16 cellular contexts compared by ENCODE assay signal in the genomic region with DNA sequence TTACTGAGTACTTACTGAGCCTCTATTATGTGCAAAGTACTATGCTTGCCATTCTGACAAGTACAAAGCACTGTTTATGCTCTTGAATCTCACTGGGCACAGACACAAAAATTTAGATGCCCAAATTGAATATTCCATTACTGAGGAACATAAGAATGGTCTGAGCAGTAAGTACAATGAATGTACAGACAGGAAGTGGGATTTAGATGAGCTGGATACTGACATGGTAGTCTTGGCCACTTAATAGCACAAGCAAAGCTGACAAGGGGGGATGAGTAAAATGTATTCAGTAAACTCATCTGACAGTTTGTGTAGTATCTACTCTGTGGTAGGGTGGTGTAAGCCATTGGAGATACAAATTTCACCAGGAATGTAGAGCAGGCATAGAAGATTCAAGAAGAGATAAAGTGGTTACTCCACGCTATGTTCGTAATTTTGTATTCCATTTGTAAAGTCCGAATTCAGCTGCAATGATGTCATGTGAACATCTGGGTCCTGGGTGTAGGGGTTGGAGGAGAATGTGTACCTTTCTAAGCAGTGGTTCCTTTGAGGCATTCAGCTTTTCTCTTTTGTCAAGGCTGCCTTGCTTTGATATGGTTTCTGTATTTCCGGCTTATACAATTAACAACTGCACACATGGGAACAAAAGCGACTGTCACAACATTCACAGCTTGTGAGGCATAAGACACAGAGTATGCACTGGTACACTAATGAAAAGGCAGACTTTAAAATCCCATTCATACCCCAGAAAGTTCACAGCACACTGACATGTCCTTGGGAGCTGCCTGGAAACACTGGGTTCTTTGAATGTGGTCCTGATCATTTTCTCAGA.
DNase-seq lines count a peak whose midpoint lies in the region; ATAC-seq and TF ChIP-seq lines count a peak whose summit lies in the region.
"Had no signal": no experiment of that assay in that cellular context is flagged by ENCODE, and none has a peak within 500 bp of the region (broad histone marks: within the 10 kb centered on the region; RNA-seq: fewer than 3 reads in every experiment).

No MANE protein-coding gene starts in this region.

- peak overlapping the region in 7 of 11 experiments; percentile 9 to 43 (median 23); a peak in 7 of 22 replicates for H3K4me2 ChIP-seq in BLaER1 treated with 17β-estradiol and CSF1 and Interleukin-3, amounts not matched to agents 10 nM and 100 nM

- H3K27ac Mint-ChIP-seq in activated CD4-positive, alpha-beta T cell treated with anti-CD3 and anti-CD28 coated beads, Interleukin-2, amount 10 ng/mL, durations not matched to agents 7 days and 5 days, result no peak overlapping the region
- H3K27ac Mint-ChIP-seq: naive B cell had no signal

- CTCF ChIA-PET in activated CD4-positive, alpha-beta T cell treated with anti-CD3 and anti-CD28 coated beads, Interleukin-2, amount 10 ng/mL, durations not matched to agents 7 days and 5 days (lab: Charles Lee), result interaction anchor here (0.6 to 1.3 kb wide), 2 partner anchors 8 to 13 kb away, joined by 3 read pairs; no protein-coding TSS in a partner anchor

- POLR2A ChIA-PET in activated CD4-positive, alpha-beta T cell treated with anti-CD3 and anti-CD28 coated beads, Interleukin-2, amount 10 ng/mL, durations not matched to agents 7 days and 5 days (lab: Charles Lee), result no interaction called here

- H3K36me3 ChIP-seq in BLaER1 treated with 17β-estradiol and CSF1 and Interleukin-3, amounts not matched to agents 10 nM and 100 nM, result no peaks in the 10 kb centered on the region
- H3K36me3 ChIP-seq in mesodermal cell (ENCODE audit: control insufficient read depth, insufficient read depth, low read length) (no peaks in the 10 kb centered on the region), suprapubic skin (no peaks in the 10 kb centered on the region)

- H3K36me3 Mint-ChIP-seq in activated CD4-positive, alpha-beta T cell treated with anti-CD3 and anti-CD28 coated beads, Interleukin-2, amount 10 ng/mL, durations not matched to agents 7 days and 5 days (ENCODE audit: low read depth), result no peaks in the 10 kb centered on the region
- H3K36me3 Mint-ChIP-seq: naive B cell had no signal

- H3K4me3 ChIP-seq in BLaER1 treated with 17β-estradiol and CSF1 and Interleukin-3, amounts not matched to agents 10 nM and 100 nM, result no peak overlapping the region
- no peak overlapping the region for H3K4me3 ChIP-seq in mesodermal cell (ENCODE audit: extremely low read depth, insufficient read depth, low read length, poor library complexity, severe bottlenecking)
- H3K4me3 ChIP-seq in suprapubic skin, result no peak overlapping the region

- H3K9me3 Mint-ChIP-seq in activated CD4-positive, alpha-beta T cell treated with anti-CD3 and anti-CD28 coated beads, Interleukin-2, amount 10 ng/mL, durations not matched to agents 7 days and 5 days, result no peaks in the 10 kb centered on the region
- H3K9me3 Mint-ChIP-seq: naive B cell had no signal

- TF ChIP-seq POLR2A in suprapubic skin (IDR thresholded peaks at IDR 0.05), result no peak

- peaks cover 0 to 14% (median 9%) of the 10 kb centered on the region in 10 experiments; a peak in 9 of 20 replicates for H3K4me1 ChIP-seq in BLaER1 treated with 17β-estradiol and CSF1 and Interleukin-3, amounts not matched to agents 10 nM and 100 nM
- H3K4me1 ChIP-seq in mesodermal cell (ENCODE audit: control insufficient read depth, insufficient read depth, low read length, poor library complexity, severe bottlenecking) (peaks cover 13% of the 10 kb centered on the region), suprapubic skin (peaks cover 31% of the 10 kb centered on the region)

- H3K27me3 Mint-ChIP-seq in activated CD4-positive, alpha-beta T cell treated with anti-CD3 and anti-CD28 coated beads, Interleukin-2, amount 10 ng/mL, durations not matched to agents 7 days and 5 days, result peaks cover 5% of the 10 kb centered on the region

- no peak overlapping the region for H3K9ac ChIP-seq in BLaER1 treated with 17β-estradiol and CSF1 and Interleukin-3, amounts not matched to agents 10 nM and 100 nM

- WGBS in mesodermal cell (ENCODE audit: insufficient coverage in 2 of 2), 2 experiments, result 82 to 90% methylated on average over 4 to 5 of the region's 5 CpGs
- 75% methylated on average over 5 of the region's 5 CpGs for WGBS in suprapubic skin

- TF ChIP-seq CTCF in suprapubic skin (IDR thresholded peaks at IDR 0.05), result no peak

- no peak for ATAC-seq in HG03196 (IDR thresholded peaks at IDR 0.05; ENCODE audit: unreplicated experiment)
- ATAC-seq: left colon had no signal

- H3K4me3 Mint-ChIP-seq in activated CD4-positive, alpha-beta T cell treated with anti-CD3 and anti-CD28 coated beads, Interleukin-2, amount 10 ng/mL, durations not matched to agents 7 days and 5 days, result no peak overlapping the region
- H3K4me3 Mint-ChIP-seq: naive B cell had no signal

- peaks cover 13% of the 10 kb centered on the region for H3K4me1 Mint-ChIP-seq in activated CD4-positive, alpha-beta T cell treated with anti-CD3 and anti-CD28 coated beads, Interleukin-2, amount 10 ng/mL, durations not matched to agents 7 days and 5 days

- no peaks in the 10 kb centered on the region for H4K20me1 ChIP-seq in BLaER1 treated with 17β-estradiol and CSF1 and Interleukin-3, amounts not matched to agents 10 nM and 100 nM

- DNase-seq in HT1080 (ENCODE audit: low read depth) (peak; percentile 52), SW480 (ENCODE audit: low spot score) (peak; percentile 85), NCI-H510A (lab: John Stamatoyannopoulos, UW) (no peak), suprapubic skin (ENCODE audit: low spot score in 2 of 2) (no peak)
- no peak for DNase-seq in activated CD4-positive, alpha-beta T cell treated with anti-CD3 and anti-CD28 coated beads, Interleukin-2, amount 10 ng/mL, durations not matched to agents 7 days and 5 days
- DNase-seq: activated gamma-delta T cell treated with Interleukin-2 at 50 U/mL for 16 hours, aorta, dermis blood vessel endothelial cell, GOT3, hippocampal formation, left colon, naive B cell, RPMI8226 had no signal

- H3K27ac ChIP-seq in BLaER1 treated with 17β-estradiol and CSF1 and Interleukin-3, amounts not matched to agents 10 nM and 100 nM, result no peak overlapping the region
- H3K27ac ChIP-seq in mesodermal cell (ENCODE audit: low read depth, low read length, severe bottlenecking), result peak overlapping the region; percentile 16
- H3K27ac ChIP-seq in suprapubic skin, result no peak overlapping the region

- H3K9me3 ChIP-seq in BLaER1 treated with 17β-estradiol and CSF1 and Interleukin-3, amounts not matched to agents 10 nM and 100 nM (replicated peaks in 1 of 11), result no peaks in the 10 kb centered on the region
- no peaks in the 10 kb centered on the region for H3K9me3 ChIP-seq in mesodermal cell (ENCODE audit: control insufficient read depth, low read length)
- no peaks in the 10 kb centered on the region for H3K9me3 ChIP-seq in suprapubic skin

- H3K27me3 ChIP-seq in BLaER1 treated with 17β-estradiol and CSF1 and Interleukin-3, amounts not matched to agents 10 nM and 100 nM, result no peaks in the 10 kb centered on the region
- no peaks in the 10 kb centered on the region for H3K27me3 ChIP-seq in suprapubic skin

- no peak for TF ChIP-seq EP300 in suprapubic skin (IDR thresholded peaks at IDR 0.05)

Comparison
In these comparisons a context has a peak if more than half of its experiments do, and no peak if none do; other contexts are left out.
1. DNase-seq: peak in HT1080 (single experiment) and SW480 (single experiment); none in activated CD4-positive, alpha-beta T cell treated with anti-CD3 and anti-CD28 coated beads, Interleukin-2, amount 10 ng/mL, durations not matched to agents 7 days and 5 days (single experiment), NCI-H510A (single experiment) and suprapubic skin (0 of 2).